Comparison of ENCODE assay signal across 8 cellular contexts in the genomic region with DNA sequence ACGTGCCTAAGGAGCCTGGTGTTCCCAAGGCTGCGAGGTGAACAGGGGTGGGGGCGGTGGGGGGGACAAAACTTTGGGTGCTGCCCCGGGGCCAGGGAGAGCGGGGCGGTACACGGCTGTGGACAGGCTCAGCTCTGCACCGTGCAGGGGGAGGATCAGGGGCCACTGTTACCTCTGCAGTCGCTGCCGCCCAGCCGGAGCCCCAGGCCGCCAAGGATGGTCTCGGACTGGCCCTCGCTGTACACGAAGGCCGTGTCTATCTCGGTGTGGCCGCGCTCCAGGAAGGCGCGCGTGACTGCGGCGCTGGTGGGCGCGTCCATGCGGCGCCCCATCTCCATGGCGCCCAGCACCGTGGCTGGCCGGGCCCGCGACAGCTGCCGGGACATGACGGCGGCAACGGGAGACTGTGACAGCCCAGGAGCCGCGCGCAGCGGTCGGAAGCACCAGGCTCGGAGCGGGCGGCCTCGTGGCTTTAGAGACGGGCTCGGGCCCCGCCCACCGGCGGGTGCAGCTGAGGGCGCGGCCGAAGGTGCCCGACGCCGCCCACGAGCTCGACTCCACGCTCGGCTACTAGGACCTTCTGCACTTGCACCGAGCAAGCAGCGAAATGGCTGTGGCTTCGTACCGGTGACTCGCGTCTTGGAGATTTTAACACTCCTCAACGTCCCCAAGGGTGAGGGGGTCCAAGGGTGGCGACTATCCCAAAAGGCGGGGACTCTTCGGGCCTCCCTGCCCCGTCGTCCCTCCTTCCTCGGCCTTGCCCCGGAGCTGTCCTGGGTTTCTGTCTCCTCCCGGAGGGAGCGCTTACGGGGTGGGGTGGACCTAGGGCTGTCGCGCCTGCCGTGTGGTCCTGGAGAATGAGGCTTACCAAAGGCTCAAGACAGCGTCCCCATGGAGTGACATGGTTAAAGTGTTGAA. TPM values are rescaled to one million over a fixed set of nuclear protein-coding genes. Genes with fewer than 3 reads are reported as not detected.
DNase-seq lines count a peak whose midpoint lies in the region; ATAC-seq lines count a peak whose summit lies in the region.
"Not testable (repeated sequence)": the region's sequence is repeated elsewhere in the genome, so short reads cannot be mapped to it uniquely, and the experiment has no call there.

A gene (minus strand): TSS at position 447 of the 918 bp plus-strand sequence. CDS start 61 bp downstream, at position 386.

- peak; percentile 85 to 93 for ATAC-seq in CD4-positive, CD25-positive, alpha-beta regulatory T cell (ENCODE audit: low read depth in 2 of 2)
- peak; percentile 97 for ATAC-seq in activated CD4-positive, alpha-beta T cell treated with anti-CD3 and anti-CD28 coated beads for 36 hours
- ATAC-seq in activated naive CD8-positive, alpha-beta T cell treated with anti-CD3 and anti-CD28 coated beads, Interleukin-2, amount 50 U/mL, for 24 hours: peak; percentile 91

- H3K4me3 ChIP-seq in CD4-positive, CD25-positive, alpha-beta regulatory T cell (ENCODE audit: low read depth, low read length): peak within 1 kb of the TSS; percentile 13
- H3K4me3 ChIP-seq in esophagus (ENCODE audit: low read depth in 1 of 2, low read length in 2 of 2) (peak within 1 kb of the TSS; percentile 31 to 46), rectal smooth muscle tissue (ENCODE audit: low read length) (peak within 1 kb of the TSS; percentile 73)

- POLR2A ChIA-PET in activated CD4-positive, alpha-beta T cell treated with anti-CD3 and anti-CD28 coated beads for 36 hours (lab: Charles Lee): not testable (repeated sequence)

- CTCF ChIA-PET in activated CD4-positive, alpha-beta T cell treated with anti-CD3 and anti-CD28 coated beads for 36 hours (lab: Charles Lee): interaction anchor here (1.2 kb wide), 1 partner anchor 362 kb away, joined by 3 read pairs; no protein-coding TSS in a partner anchor

- H3K4me3 Mint-ChIP-seq in CD4-positive, CD25-positive, alpha-beta regulatory T cell: peak within 1 kb of the TSS; percentile 48 to 77 (median 56)
- H3K4me3 Mint-ChIP-seq in activated CD4-positive, alpha-beta T cell treated with anti-CD3 and anti-CD28 coated beads for 36 hours: peak within 1 kb of the TSS; percentile 36
- H3K4me3 Mint-ChIP-seq in activated naive CD8-positive, alpha-beta T cell treated with anti-CD3 and anti-CD28 coated beads, Interleukin-2, amount 50 U/mL, for 24 hours: peak within 1 kb of the TSS; percentile 40

- peaks cover 0 to 14% (median 2%) of the 10 kb centered on the region in 4 donors for H3K4me1 Mint-ChIP-seq in CD4-positive, CD25-positive, alpha-beta regulatory T cell
- not testable (repeated sequence) for H3K4me1 Mint-ChIP-seq in activated CD4-positive, alpha-beta T cell treated with anti-CD3 and anti-CD28 coated beads for 36 hours; activated naive CD8-positive, alpha-beta T cell treated with anti-CD3 and anti-CD28 coated beads, Interleukin-2, amount 50 U/mL, for 24 hours

- H3K9me3 ChIP-seq in CD4-positive, CD25-positive, alpha-beta regulatory T cell (ENCODE audit: control insufficient read depth in 2 of 2, low read length in 2 of 2); esophagus (ENCODE audit: control insufficient read depth in 2 of 2, insufficient read depth in 1 of 2, low read depth in 1 of 2, low read length in 1 of 2): not testable (repeated sequence)

- H3K9me3 Mint-ChIP-seq in CD4-positive, CD25-positive, alpha-beta regulatory T cell; activated CD4-positive, alpha-beta T cell treated with anti-CD3 and anti-CD28 coated beads for 36 hours (ENCODE audit: low read depth); activated naive CD8-positive, alpha-beta T cell treated with anti-CD3 and anti-CD28 coated beads, Interleukin-2, amount 50 U/mL, for 24 hours: not testable (repeated sequence)

- intact Hi-C loops in activated CD4-positive, alpha-beta T cell treated with anti-CD3 and anti-CD28 coated beads for 36 hours (cut with DNase I, micrococcal nuclease): loop anchor here in 1 of 2 experiments (1.0 kb wide), 1 partner anchor 24 kb away; a partner anchor contains a TSS

- not testable (repeated sequence) for H3K27me3 ChIP-seq in CD4-positive, CD25-positive, alpha-beta regulatory T cell (ENCODE audit: control insufficient read depth, insufficient read depth, low read length); esophagus (ENCODE audit: control insufficient read depth in 1 of 2, insufficient read depth in 2 of 2, low read length in 2 of 2); rectal smooth muscle tissue (ENCODE audit: control insufficient read depth, insufficient read depth, low read length)

- WGBS in esophagus, 2 donors: 13 to 20% methylated on average over 42 to 74 of the region's 82 CpGs

- H3K9ac ChIP-seq in rectal smooth muscle tissue (ENCODE audit: low read length): not testable (repeated sequence)

- peak; percentile 37 to 82 (median 48) for DNase-seq in CD4-positive, CD25-positive, alpha-beta regulatory T cell
- peak; percentile 61 for DNase-seq in MV-4-11 (lab: John Stamatoyannopoulos, UW)
- peak; percentile 82 for DNase-seq in activated CD4-positive, alpha-beta T cell treated with anti-CD3 and anti-CD28 coated beads for 36 hours
- peak; percentile 74 for DNase-seq in activated naive CD8-positive, alpha-beta T cell treated with anti-CD3 and anti-CD28 coated beads, Interleukin-2, amount 50 U/mL, for 24 hours
- peak; percentile 49 for DNase-seq in kidney tubule cell (ENCODE audit: low spot score)
- peak; percentile 61 for DNase-seq in stimulated activated naive CD4-positive, alpha-beta T cell treated with Interleukin-2 at 50 U/mL for 16 hours (lab: John Stamatoyannopoulos, UW)

- not testable (repeated sequence) for H3K4me1 ChIP-seq in CD4-positive, CD25-positive, alpha-beta regulatory T cell (ENCODE audit: control insufficient read depth, insufficient read depth, low read length, poor library complexity, severe bottlenecking); esophagus (ENCODE audit: control insufficient read depth in 2 of 2, insufficient read depth in 2 of 2, low read length in 1 of 2); rectal smooth muscle tissue (ENCODE audit: control insufficient read depth, insufficient read depth, low read length)

- H3K27ac ChIP-seq in CD4-positive, CD25-positive, alpha-beta regulatory T cell (ENCODE audit: insufficient read depth, low read length, poor library complexity, severe bottlenecking); esophagus (ENCODE audit: low read depth in 2 of 2, low read length in 1 of 2); rectal smooth muscle tissue (ENCODE audit: low read depth, low read length): not testable (repeated sequence)

- H3K36me3 ChIP-seq in CD4-positive, CD25-positive, alpha-beta regulatory T cell (ENCODE audit: control insufficient read depth, insufficient read depth, low read length); esophagus (ENCODE audit: control insufficient read depth in 2 of 2, insufficient read depth in 2 of 2, low read length in 1 of 2); rectal smooth muscle tissue (ENCODE audit: control insufficient read depth, insufficient read depth, low read length): not testable (repeated sequence)

- not testable (repeated sequence) for H3K27ac Mint-ChIP-seq in CD4-positive, CD25-positive, alpha-beta regulatory T cell; activated CD4-positive, alpha-beta T cell treated with anti-CD3 and anti-CD28 coated beads for 36 hours; activated naive CD8-positive, alpha-beta T cell treated with anti-CD3 and anti-CD28 coated beads, Interleukin-2, amount 50 U/mL, for 24 hours

- H3K27me3 Mint-ChIP-seq in CD4-positive, CD25-positive, alpha-beta regulatory T cell: not testable (repeated sequence)
- peaks cover 15% of the 10 kb centered on the region for H3K27me3 Mint-ChIP-seq in activated CD4-positive, alpha-beta T cell treated with anti-CD3 and anti-CD28 coated beads for 36 hours
- peaks cover 11% of the 10 kb centered on the region for H3K27me3 Mint-ChIP-seq in activated naive CD8-positive, alpha-beta T cell treated with anti-CD3 and anti-CD28 coated beads, Interleukin-2, amount 50 U/mL, for 24 hours

- H3K36me3 Mint-ChIP-seq in CD4-positive, CD25-positive, alpha-beta regulatory T cell; activated CD4-positive, alpha-beta T cell treated with anti-CD3 and anti-CD28 coated beads for 36 hours (ENCODE audit: low read depth); activated naive CD8-positive, alpha-beta T cell treated with anti-CD3 and anti-CD28 coated beads, Interleukin-2, amount 50 U/mL, for 24 hours (ENCODE audit: low read depth): not testable (repeated sequence)

RNA-seq across cellular contexts. Expression of the gene that starts here (rescaled TPM):
- 0.99 TPM for total RNA-seq in CD4-positive, CD25-positive, alpha-beta regulatory T cell
- under 1 TPM in 1 of 4 donors, not detected in 3; 0.25 TPM for polyA plus RNA-seq in CD4-positive, CD25-positive, alpha-beta regulatory T cell
- total RNA-seq in activated CD4-positive, alpha-beta T cell treated with anti-CD3 and anti-CD28 coated beads for 36 hours: under 1 TPM; 0.39 to 0.60 TPM
- polyA plus RNA-seq in esophagus: 1 to 10 TPM; 1.3 to 1.4 TPM

Comparison
In these comparisons a context has a peak if more than half of its experiments do, and no peak if none do; other contexts are left out.
1. Peak in DNase-seq, ATAC-seq and H3K4me3 ChIP-seq in CD4-positive, CD25-positive, alpha-beta regulatory T cell; RNA of the gene not detected or under 1 TPM.
2. Peak in DNase-seq and ATAC-seq in activated CD4-positive, alpha-beta T cell treated with anti-CD3 and anti-CD28 coated beads for 36 hours; RNA of the gene not detected or under 1 TPM.
3. H3K4me3 ChIP-seq: peak in every context shown above with its lines; median percentile 73 in rectal smooth muscle tissue; 38 in esophagus; 13 in CD4-positive, CD25-positive, alpha-beta regulatory T cell.